Comparison of ENCODE assay signal across 16 cellular contexts in the genomic region with DNA sequence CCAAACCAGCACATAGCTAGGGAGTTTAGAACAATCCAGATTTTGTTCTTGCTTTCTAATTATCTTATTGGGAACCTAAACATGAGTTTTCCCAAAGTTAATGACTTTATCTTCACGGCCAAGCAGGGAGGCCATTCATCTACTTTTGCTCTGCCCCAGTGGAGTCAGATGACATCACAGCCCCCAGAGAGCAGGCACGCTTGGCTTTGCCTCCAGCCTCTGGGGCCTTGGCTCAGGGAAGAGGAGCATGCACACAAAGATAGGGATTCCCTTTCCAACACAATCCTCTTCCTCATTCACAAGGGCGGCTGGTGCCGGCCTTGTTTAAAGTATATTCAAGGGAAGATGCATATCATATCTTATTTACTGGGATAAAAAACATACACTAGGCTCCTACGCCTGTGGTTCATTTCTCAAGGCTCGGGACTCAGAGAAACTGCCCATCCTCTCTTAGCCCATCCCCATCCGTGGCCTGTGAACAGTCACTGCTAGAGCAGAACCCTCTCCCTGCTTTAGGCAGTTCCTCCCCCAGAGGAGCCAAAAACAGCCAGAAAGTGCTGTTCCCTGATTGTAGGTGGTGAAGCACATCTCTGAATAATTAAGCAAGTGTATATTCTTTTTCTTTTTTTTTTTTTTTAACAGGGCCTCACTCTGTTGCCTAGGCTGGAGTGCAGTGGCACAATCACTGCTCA.
"Had no signal": no experiment of that assay in that cellular context is flagged by ENCODE, and none has a peak within 500 bp of the region (broad histone marks: within the 10 kb centered on the region; RNA-seq: fewer than 3 reads in every experiment).

No MANE protein-coding gene starts in this region.

- H3K4me3 ChIP-seq: prostate gland, skin epidermis had no signal

- H3K27me3 ChIP-seq: brain microvascular endothelial cell had no signal

- DNase-seq: activated CD4-positive, CD25-positive, alpha-beta regulatory T cell treated with anti-CD3 and anti-CD28 coated beads, Interleukin-2, amount 50 U/mL, for 72 hours; activated naive CD8-positive, alpha-beta T cell treated with anti-CD3 and anti-CD28 coated beads for 36 hours; brain microvascular endothelial cell; dermis blood vessel endothelial cell; hypothalamus; kidney; left ventricle myocardium superior; mesenchymal stem cell; natural killer cell; occipital lobe; right cardiac atrium; stimulated activated CD4-positive, alpha-beta T cell treated with anti-CD3 and anti-CD28 coated beads, Interleukin-4, amount 100 ng/mL, for 4 hours; stimulated activated CD8-positive, alpha-beta memory T cell treated with anti-CD3 and anti-CD28 coated beads, Interleukin-4, amount 100 ng/mL, for 48 hours; stimulated activated naive CD8-positive, alpha-beta T cell treated with anti-CD3 and anti-CD28 coated beads, Interleukin-15, Interleukin-2, amounts not matched to agents 100 U/mL and 50 U/mL, for 24 hours had no signal

- H3K36me3 ChIP-seq: brain microvascular endothelial cell, prostate gland had no signal

- ATAC-seq: left ventricle myocardium superior; natural killer cell; right cardiac atrium; stimulated activated naive CD8-positive, alpha-beta T cell treated with anti-CD3 and anti-CD28 coated beads, Interleukin-15, Interleukin-2, amounts not matched to agents 100 U/mL and 50 U/mL, for 24 hours had no signal

- H3K27ac ChIP-seq: brain microvascular endothelial cell, prostate gland, skin epidermis had no signal

- H3K9me3 ChIP-seq: prostate gland had no signal
